In genomic region chr19:35436477-35437141, GRCh38 we compare ENCODE assay signal across 9 cellular contexts. TPM values are rescaled to one million over a fixed set of nuclear protein-coding genes. Genes with fewer than 3 reads are reported as not detected.
A peak's percentile ranks its signal among the peaks of the same experiment; 100 is the strongest.
DNase-seq lines count a peak whose midpoint lies in the region; ATAC-seq and TF ChIP-seq lines count a peak whose summit lies in the region.
"Had no signal": no experiment of that assay in that cellular context is flagged by ENCODE, and none has a peak within 500 bp of the region (broad histone marks: within the 10 kb centered on the region; RNA-seq: fewer than 3 reads in every experiment).

No MANE protein-coding gene starts in this region.

- H3K4me1 ChIP-seq in HEK293 (ENCODE audit: control insufficient read depth, insufficient read depth, low read length) (peaks cover 12% of the 10 kb centered on the region), right cardiac atrium (ENCODE audit: control insufficient read depth, insufficient read depth, low read length) (peaks cover 14% of the 10 kb centered on the region), SK-N-SH (ENCODE audit: control insufficient read depth in 1 of 2, insufficient read depth in 2 of 2, low read depth in 1 of 2, low read length in 1 of 2) (peaks cover 4 to 9% of the 10 kb centered on the region in 2 experiments; a peak in 1 of 4 replicates)
- H3K4me1 ChIP-seq: tibial artery had no signal

- TF ChIP-seq EP300 in SK-N-SH (IDR thresholded peaks at IDR 0.05; ENCODE audit: borderline replicate concordance in 1 of 2, low read depth in 1 of 2, low read length in 1 of 2), result no peak

- no peak overlapping the region for H3K9ac ChIP-seq in SK-N-SH

- H3K27me3 ChIP-seq in right cardiac atrium (ENCODE audit: control insufficient read depth, insufficient read depth), result no peaks in the 10 kb centered on the region
- peaks cover 70% of the 10 kb centered on the region for H3K27me3 ChIP-seq in SK-N-SH (ENCODE audit: insufficient read depth)

- H3K9me3 ChIP-seq in HEK293 (ENCODE audit: control insufficient read depth, insufficient read depth, low read depth, low read length), result peaks cover 8% of the 10 kb centered on the region
- H3K9me3 ChIP-seq in right cardiac atrium (ENCODE audit: control insufficient read depth, low read length), result no peaks in the 10 kb centered on the region
- no peaks in the 10 kb centered on the region for H3K9me3 ChIP-seq in SK-N-SH

- POLR2A ChIA-PET in HEK293 (lab: Yijun Ruan, JAX), result no interaction called here
- POLR2A ChIA-PET in SK-N-SH (lab: Yijun Ruan, JAX), result no interaction called here

- no peak for TF ChIP-seq CTCF in HEK293 (tag by site-specific recombination; IDR thresholded peaks at IDR 0.05)
- no peak for TF ChIP-seq CTCF in SK-N-SH (IDR thresholded peaks at IDR 0.05)

- no peaks in the 10 kb centered on the region for H4K20me1 ChIP-seq in SK-N-SH (ENCODE audit: insufficient read depth)

- H3K4me3 ChIP-seq in HEK293 (ENCODE audit: low read depth, low read length) (no peak overlapping the region), right cardiac atrium (ENCODE audit: low read length) (no peak overlapping the region), SK-N-SH (ENCODE audit: low read depth in 2 of 2, low read length in 1 of 2) (no peak overlapping the region)
- H3K4me3 ChIP-seq: tibial artery had no signal

- H3K9me2 ChIP-seq in SK-N-SH, result no peaks in the 10 kb centered on the region

- H3K36me3 ChIP-seq in HEK293 (ENCODE audit: control insufficient read depth in 2 of 2, insufficient read depth in 1 of 2, low read length in 2 of 2) (no peaks in the 10 kb centered on the region), SK-N-SH (replicated peaks in 1 of 2; ENCODE audit: control insufficient read depth in 1 of 2, insufficient read depth in 2 of 2, low read length in 1 of 2) (no peaks in the 10 kb centered on the region)
- H3K36me3 ChIP-seq: tibial artery had no signal

- no peak overlapping the region for H3K4me2 ChIP-seq in SK-N-SH

- H3K27ac ChIP-seq in HEK293 (ENCODE audit: extremely low read depth, low read depth, low read length) (no peak overlapping the region), right cardiac atrium (ENCODE audit: low read length) (peak overlapping the region; percentile 26), SK-N-SH (ENCODE audit: low read depth in 2 of 2, low read length in 1 of 2) (no peak overlapping the region)
- H3K27ac ChIP-seq: tibial artery had no signal

- ATAC-seq in right cardiac atrium, result peak; percentile 63 to 78

- no peak for TF ChIP-seq RAD21 in SK-N-SH (IDR thresholded peaks at IDR 0.05; ENCODE audit: low read length)

- H3K79me2 ChIP-seq in SK-N-SH (ENCODE audit: insufficient read depth), result no peaks in the 10 kb centered on the region

- WGBS in right cardiac atrium, result 2% methylated on average over 14 of the region's 14 CpGs
- WGBS in SK-N-SH (ENCODE audit: low lambda C conversion rate), result 4% methylated on average over 14 of the region's 14 CpGs

- intact Hi-C loops in right cardiac atrium (cut with DNase I), result no loop called here

- DNase-seq in AML-193 (lab: John Stamatoyannopoulos, UW) (peak; percentile 95), right cardiac atrium (peak in 2 of 3 donors; percentile 60 to 66), superior temporal gyrus (ENCODE audit: extremely low spot score) (peak; percentile 19), hippocampal formation (lab: John Stamatoyannopoulos, UW) (no peak), 8988T (no peak), SK-N-SH (no peak)
- DNase-seq in activated T-cell treated with anti-CD3 and anti-CD28 coated beads, Interleukin-2, amount 50 U/mL, for 48 hours, result peak; percentile 44 to 57

- CTCF ChIA-PET in HEK293 (lab: Yijun Ruan, JAX) (interaction anchor here (0.8 kb wide), 1 partner anchor 58 kb away, joined by 5 read pairs; no protein-coding TSS in a partner anchor), SK-N-SH (lab: Yijun Ruan, JAX) (no interaction called here)

- no peak overlapping the region for H2AFZ ChIP-seq in SK-N-SH (ENCODE audit: low read depth)

- H3F3A ChIP-seq in SK-N-SH (replicated peaks; ENCODE audit: insufficient read depth), result peaks cover 3% of the 10 kb centered on the region

TF ChIP-seq in HEK293, 187 proteins besides CTCF, POLR2A, EP300 and RAD21 (continues in another document):
- TF ChIP-seq PRDM10 (tag by site-specific recombination; IDR thresholded peaks at IDR 0.05) (peak; percentile 33; the same call in 1 of the 2 replicates), ZBTB21 (tag by site-specific recombination; IDR thresholded peaks at IDR 0.05) (no peak), ZNF341 (tag by site-specific recombination; IDR thresholded peaks at IDR 0.05; ENCODE audit: low read depth) (peak; percentile 29; the same call in 1 of the 2 replicates)

TF ChIP-seq in SK-N-SH, 30 proteins besides CTCF, POLR2A, EP300 and RAD21:
- TF ChIP-seq RFX5 (IDR thresholded peaks at IDR 0.05; ENCODE audit: low read length) (no peak), POLR2AphosphoS5 (IDR thresholded peaks at IDR 0.05; ENCODE audit: low read depth, low read length) (no peak), RCOR1 (IDR thresholded peaks at IDR 0.05; ENCODE audit: low read length) (no peak), JUND (IDR thresholded peaks at IDR 0.05) (no peak), FOXM1 (IDR thresholded peaks at IDR 0.05; ENCODE audit: low read depth) (no peak), MAX (IDR thresholded peaks at IDR 0.05; ENCODE audit: low read depth) (no peak), MXI1 (IDR thresholded peaks at IDR 0.05; ENCODE audit: low read depth, low read length) (no peak), TCF12 (IDR thresholded peaks at IDR 0.05) (no peak)
TF ChIP-seq in SK-N-SH: peak in this region for 0.

RNA-seq across cellular contexts. Expression of gene FFAR2, which starts 11.4 kb away (rescaled TPM):
- total RNA-seq in right cardiac atrium, result under 1 TPM in 3 of 4 donors, not detected in 1; 0.28 to 0.63 (median 0.44) TPM
- polyA plus RNA-seq in right cardiac atrium, result 0.11 TPM
- polyA plus RNA-seq in SK-N-SH (2012; rRNA removed), result not detected in 2 replicates
- not detected in 2 replicates for polyA plus RNA-seq in SK-N-SH (2012; cell fraction: cytosol; rRNA removed)
- not detected in 2 replicates for polyA plus RNA-seq in SK-N-SH (2012; cell fraction: nucleus; rRNA removed)

RNA-seq across cellular contexts. Expression of gene KRTDAP, which starts 53.7 kb away (rescaled TPM):
- not detected for total RNA-seq in right cardiac atrium
- polyA plus RNA-seq in right cardiac atrium (0.29 TPM), SK-N-SH (2012; rRNA removed) (not detected in 2 replicates)
- not detected in 2 replicates for polyA plus RNA-seq in SK-N-SH (2012; cell fraction: cytosol; rRNA removed)
- polyA plus RNA-seq in SK-N-SH (2012; cell fraction: nucleus; rRNA removed), result not detected in 2 replicates

Comparison
In these comparisons a context has a peak if more than half of its experiments do, and no peak if none do; other contexts are left out.
1. DNase-seq: peak in AML-193 (2 of 2), activated T-cell treated with anti-CD3 and anti-CD28 coated beads, Interleukin-2, amount 50 U/mL, for 48 hours (2 of 2), right cardiac atrium (2 of 3) and superior temporal gyrus (single experiment); none in hippocampal formation (0 of 2), 8988T (single experiment) and SK-N-SH (single experiment).